Comparison of ENCODE assay signal across 8 cellular contexts in the genomic region with DNA sequence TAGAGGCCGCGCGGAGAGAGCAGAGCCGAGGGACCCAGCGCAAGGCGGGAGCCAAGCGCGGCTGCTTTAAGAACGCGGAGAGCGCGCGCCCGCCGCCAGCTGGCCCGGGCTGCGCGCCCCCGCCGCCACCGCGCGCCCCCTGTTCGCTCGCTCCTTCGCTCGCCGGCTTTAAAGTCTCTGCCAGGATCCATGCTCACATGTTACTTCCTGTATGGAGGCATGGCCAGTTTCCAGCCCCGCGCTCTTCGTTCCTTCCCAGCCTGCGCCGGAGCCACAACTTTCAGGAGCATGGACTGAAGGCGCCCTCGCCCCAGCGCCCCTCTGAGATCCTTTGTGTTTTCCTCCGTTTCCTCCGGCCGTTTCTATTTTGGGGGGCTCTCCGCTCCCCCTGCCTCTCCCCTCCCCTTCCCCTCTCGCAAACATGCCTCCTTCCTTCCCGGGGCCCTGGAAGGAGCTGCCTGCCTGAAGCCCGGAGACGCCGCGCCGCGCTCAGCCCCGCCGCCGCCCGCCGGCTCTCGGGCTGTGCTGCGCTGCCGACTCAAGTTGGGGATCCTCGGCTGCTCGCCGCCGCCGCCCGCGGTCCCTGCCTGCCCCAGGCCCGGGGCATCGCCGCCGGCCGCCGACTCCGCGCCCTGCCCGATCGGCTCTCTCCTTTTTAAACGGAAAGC. TPM values are rescaled to one million over a fixed set of nuclear protein-coding genes. Genes with fewer than 3 reads are reported as not detected.
DNase-seq lines count a peak whose midpoint lies in the region; ATAC-seq and TF ChIP-seq lines count a peak whose summit lies in the region.

A gene (plus strand): TSS at position 198 of the 668 bp plus-strand sequence. CDS start 717 bp downstream, outside the sequence.

- H3K36me3 ChIP-seq in RWPE2 (ENCODE audit: low read depth) (no peaks in the 10 kb centered on the region), smooth muscle cell (ENCODE audit: low read depth) (no peaks in the 10 kb centered on the region)

- in situ Hi-C loops in KBM-7 (cut with MboI; ENCODE audit: low pct_unique_long_range_greater_than_20kb, low sequenced_read_pairs), result no loop called here

- H3F3A ChIP-seq in smooth muscle cell (ENCODE audit: low read depth), result peaks cover 18% of the 10 kb centered on the region

- H3K27ac ChIP-seq in RWPE2 (ENCODE audit: poor library complexity, severe bottlenecking), result peak within 1 kb of the TSS; percentile 61
- peak within 1 kb of the TSS; percentile 83 for H3K27ac ChIP-seq in cingulate gyrus (ENCODE audit: low read depth, low read length)
- peak within 1 kb of the TSS; percentile 90 for H3K27ac ChIP-seq in smooth muscle cell (ENCODE audit: low read depth)

- no peaks in the 10 kb centered on the region for H3K9me3 ChIP-seq in RWPE2 (ENCODE audit: severe bottlenecking)
- H3K9me3 ChIP-seq in smooth muscle cell (replicated peaks; ENCODE audit: low read depth), result no peaks in the 10 kb centered on the region

- DNase-seq in DMS 273 (lab: John Stamatoyannopoulos, UW; ENCODE audit: unreplicated experiment) (peak; percentile 95), KBM-7 (peak; percentile 94), RWPE2 (ENCODE audit: low spot score) (peak; percentile 77), kidney glomerular epithelial cell (lab: John Stamatoyannopoulos, UW) (peak; percentile 93), smooth muscle cell (lab: John Stamatoyannopoulos, UW; ENCODE audit: unreplicated experiment) (peak; percentile 79)

- H3K27me3 ChIP-seq in RWPE2 (ENCODE audit: insufficient read depth, poor library complexity, severe bottlenecking) (no peaks in the 10 kb centered on the region), smooth muscle cell (ENCODE audit: low read depth) (no peaks in the 10 kb centered on the region)

- H3K9ac ChIP-seq in smooth muscle cell (ENCODE audit: low read depth), result peak within 1 kb of the TSS; percentile 89

- TF ChIP-seq CTCF in RWPE2 (IDR thresholded peaks at IDR 0.05; ENCODE audit: poor library complexity, severe bottlenecking) (no peak), smooth muscle cell (IDR thresholded peaks at IDR 0.05; ENCODE audit: borderline replicate concordance, insufficient read depth, poor library complexity, severe bottlenecking) (no peak)

- peaks cover 47% of the 10 kb centered on the region for H3K79me2 ChIP-seq in smooth muscle cell (ENCODE audit: low read depth)

- no peaks in the 10 kb centered on the region for H3K4me1 ChIP-seq in RWPE2 (ENCODE audit: insufficient read depth, poor library complexity, severe bottlenecking)
- H3K4me1 ChIP-seq in smooth muscle cell (ENCODE audit: low read depth), result peaks cover 12% of the 10 kb centered on the region

- H4K20me1 ChIP-seq in smooth muscle cell (ENCODE audit: low read depth), result peaks cover 47% of the 10 kb centered on the region

- H3K4me2 ChIP-seq in smooth muscle cell, result peak within 1 kb of the TSS; percentile 99

- WGBS in smooth muscle cell (ENCODE audit: low lambda C conversion rate), result 1% methylated on average over 52 of the region's 74 CpGs

- ATAC-seq in GM19467 (IDR thresholded peaks at IDR 0.05; ENCODE audit: unreplicated experiment) (peak; percentile 48), RWPE2 (ENCODE audit: low read depth) (peak; percentile 69), HG02571 (IDR thresholded peaks at IDR 0.05; ENCODE audit: unreplicated experiment) (no peak)

- peak within 1 kb of the TSS; percentile 55 for H3K4me3 ChIP-seq in RWPE2 (ENCODE audit: severe bottlenecking)
- peak within 1 kb of the TSS; percentile 97 for H3K4me3 ChIP-seq in smooth muscle cell

- H2AFZ ChIP-seq in smooth muscle cell (ENCODE audit: low read depth), result peak within 1 kb of the TSS; percentile 85

RNA-seq across cellular contexts. Expression of the gene that starts here (rescaled TPM):
- 87.3 and 108 TPM in 2 replicates for total RNA-seq in smooth muscle cell
- polyA plus RNA-seq in smooth muscle cell, result 20.0 and 21.2 TPM in 2 replicates
